In genomic region chr2:231527091-231527395, GRCh38 we compare ENCODE assay signal across 28 cellular contexts. TPM values are rescaled to one million over a fixed set of nuclear protein-coding genes. Genes with fewer than 3 reads are reported as not detected.
"Had no signal": no experiment of that assay in that cellular context is flagged by ENCODE, and none has a peak within 500 bp of the region (broad histone marks: within the 10 kb centered on the region; RNA-seq: fewer than 3 reads in every experiment).

No MANE protein-coding gene starts in this region.

- H3K9me3 ChIP-seq: ascending aorta, right lobe of liver, stomach, suprapubic skin, tibial nerve had no signal

- H3K4me1 ChIP-seq: right lobe of liver had no signal

- H3K9me3 Mint-ChIP-seq: activated B cell treated with CpG ODN at 0.5 μM for 24 hours; activated T-cell treated with anti-CD3 and anti-CD28 coated beads, Interleukin-2, amount 50 U/mL, for 24 hours; nephron; stimulated activated memory B cell treated with anti-CD40 and anti-IgM and Interleukin-4, amounts not matched to agents 10 μg/mL and 1 μg/mL and 100 μg/mL, for 72 hours; T-cell had no signal

- H3K27ac ChIP-seq: ascending aorta, brain microvascular endothelial cell, right lobe of liver, stomach, suprapubic skin, tibial nerve had no signal

- DNase-seq: activated B cell treated with CpG ODN at 0.5 μM for 24 hours; activated CD4-positive, alpha-beta T cell treated with anti-CD3 and anti-CD28 coated beads for 36 hours; activated CD4-positive, alpha-beta T cell treated with anti-CD3 and anti-CD28 coated beads, Interleukin-2, amount 50 U/mL, for 4 hours; activated CD8-positive, alpha-beta memory T cell treated with anti-CD3 and anti-CD28 coated beads for 24 hours; activated CD8-positive, alpha-beta memory T cell treated with anti-CD3 and anti-CD28 coated beads, Interleukin-2, amount 50 U/mL, for 4 hours; activated naive CD4-positive, alpha-beta T cell treated with Interleukin-2 at 50 U/mL for 16 hours; activated T-cell treated with anti-CD3 and anti-CD28 coated beads, Interleukin-2, amount 50 U/mL, for 24 hours; brain microvascular endothelial cell; effector memory CD4-positive, alpha-beta T cell; foreskin melanocyte; left ventricle myocardium superior; mammary epithelial cell; midbrain; nucleus accumbens; right lobe of liver; small intestine; stimulated activated CD4-positive, alpha-beta T cell treated with anti-CD3 and anti-CD28 coated beads, Interleukin-2, amount 100 ng/mL, for 24 hours; stomach; T-cell; T-helper 9 cell had no signal

- H3K27ac Mint-ChIP-seq: activated B cell treated with CpG ODN at 0.5 μM for 24 hours; activated CD4-positive, alpha-beta T cell treated with anti-CD3 and anti-CD28 coated beads for 36 hours; activated T-cell treated with anti-CD3 and anti-CD28 coated beads, Interleukin-2, amount 50 U/mL, for 24 hours; nephron; stimulated activated memory B cell treated with anti-CD40 and anti-IgM and Interleukin-4, amounts not matched to agents 10 μg/mL and 1 μg/mL and 100 μg/mL, for 72 hours; T-cell had no signal

- H3K36me3 Mint-ChIP-seq: stimulated activated memory B cell treated with anti-CD40 and anti-IgM and Interleukin-4, amounts not matched to agents 10 μg/mL and 1 μg/mL and 100 μg/mL, for 72 hours; T-cell had no signal

- H3K27me3 ChIP-seq: ascending aorta had no signal

- H3K4me3 ChIP-seq: ascending aorta, right lobe of liver, stomach, suprapubic skin, tibial nerve had no signal

- ATAC-seq: activated CD4-positive, alpha-beta T cell treated with anti-CD3 and anti-CD28 coated beads for 36 hours; esophagus mucosa; left ventricle myocardium superior; stimulated activated memory B cell treated with anti-CD40 and anti-IgM and Interleukin-4, amounts not matched to agents 10 μg/mL and 1 μg/mL and 100 μg/mL, for 72 hours; T-cell had no signal

- H3K36me3 ChIP-seq: ascending aorta, brain microvascular endothelial cell, right lobe of liver, stomach, suprapubic skin, tibial nerve had no signal

- H3K4me3 Mint-ChIP-seq: activated B cell treated with CpG ODN at 0.5 μM for 24 hours; activated CD4-positive, alpha-beta T cell treated with anti-CD3 and anti-CD28 coated beads for 36 hours; activated T-cell treated with anti-CD3 and anti-CD28 coated beads, Interleukin-2, amount 50 U/mL, for 24 hours; nephron; stimulated activated memory B cell treated with anti-CD40 and anti-IgM and Interleukin-4, amounts not matched to agents 10 μg/mL and 1 μg/mL and 100 μg/mL, for 72 hours; T-cell had no signal

RNA-seq across cellular contexts. Expression of gene NMUR1, which starts 3.2 kb away (rescaled TPM):
- total RNA-seq: activated B cell treated with CpG ODN at 0.5 μM for 24 hours; activated CD4-positive, alpha-beta T cell treated with anti-CD3 and anti-CD28 coated beads for 36 hours; dermis microvascular lymphatic vessel endothelial cell; endothelial cell of umbilical vein; left ventricle myocardium superior; mammary epithelial cell had no signal
- polyA plus RNA-seq: endothelial cell of umbilical vein, mammary epithelial cell had no signal
